21 cellular contexts compared by ENCODE assay signal in genomic region chr7:14332155-14332554, GRCh38.
A peak's percentile ranks its signal among the peaks of the same experiment; 100 is the strongest.
DNase-seq lines count a peak whose midpoint lies in the region; ATAC-seq, FAIRE-seq and TF ChIP-seq lines count a peak whose summit lies in the region.
"Had no signal": no experiment of that assay in that cellular context is flagged by ENCODE, and none has a peak within 500 bp of the region (broad histone marks: within the 10 kb centered on the region; RNA-seq: fewer than 3 reads in every experiment).

No MANE protein-coding gene starts in this region.

- H3K79me2 ChIP-seq in GM23338 (replicated peaks; ENCODE audit: insufficient read depth), result no peaks in the 10 kb centered on the region
- no peaks in the 10 kb centered on the region for H3K79me2 ChIP-seq in astrocyte (ENCODE audit: insufficient read depth, low read length)
- no peaks in the 10 kb centered on the region for H3K79me2 ChIP-seq in osteoblast (ENCODE audit: insufficient read depth, low read length)

- no peak overlapping the region for H3K9ac ChIP-seq in astrocyte (ENCODE audit: low read length)

- no peaks in the 10 kb centered on the region for H3K9me2 ChIP-seq in GM23338 (ENCODE audit: insufficient read depth)

- no peak overlapping the region for H3K4me2 ChIP-seq in GM23338
- H3K4me2 ChIP-seq in astrocyte (ENCODE audit: low read length), result no peak overlapping the region
- no peak overlapping the region for H3K4me2 ChIP-seq in osteoblast (ENCODE audit: insufficient read depth, low read length)

- H3K9me3 Mint-ChIP-seq in GM23338, result no peaks in the 10 kb centered on the region
- H3K9me3 Mint-ChIP-seq in astrocyte (ENCODE audit: unreplicated experiment), result no peaks in the 10 kb centered on the region
- H3K9me3 Mint-ChIP-seq in nephron progenitor cell, result no peaks in the 10 kb centered on the region
- H3K9me3 Mint-ChIP-seq: activated CD8-positive, alpha-beta T cell treated with anti-CD3 and anti-CD28 coated beads for 36 hours; type B pancreatic cell had no signal

- H3K4me3 ChIP-seq in GM23338 (no peak overlapping the region), astrocyte (ENCODE audit: insufficient read depth, low read depth, low read length) (no peak overlapping the region), osteoblast (ENCODE audit: insufficient read depth, low read length) (no peak overlapping the region)
- H3K4me3 ChIP-seq: adrenal gland, SK-N-MC had no signal

- H3K36me3 Mint-ChIP-seq in GM23338 (ENCODE audit: low read depth) (no peaks in the 10 kb centered on the region), astrocyte (ENCODE audit: low read depth, unreplicated experiment) (no peaks in the 10 kb centered on the region), nephron progenitor cell (ENCODE audit: low read depth) (no peaks in the 10 kb centered on the region)
- H3K36me3 Mint-ChIP-seq: stimulated activated naive B cell treated with anti-CD40 and anti-IgM and Interleukin-4, amounts not matched to agents 10 μg/mL and 1 μg/mL and 100 μg/mL, for 72 hours; type B pancreatic cell had no signal

- H3K4me1 Mint-ChIP-seq in GM23338, result peaks cover 6% of the 10 kb centered on the region
- H3K4me1 Mint-ChIP-seq in astrocyte (ENCODE audit: low read depth, unreplicated experiment), result no peaks in the 10 kb centered on the region
- no peaks in the 10 kb centered on the region for H3K4me1 Mint-ChIP-seq in nephron progenitor cell
- H3K4me1 Mint-ChIP-seq: stimulated activated naive B cell treated with anti-CD40 and anti-IgM and Interleukin-4, amounts not matched to agents 10 μg/mL and 1 μg/mL and 100 μg/mL, for 72 hours had no signal

- no peaks in the 10 kb centered on the region for H3K9me3 ChIP-seq in astrocyte (ENCODE audit: insufficient read depth, low read depth, low read length)
- no peaks in the 10 kb centered on the region for H3K9me3 ChIP-seq in osteoblast (ENCODE audit: low read depth, low read length)
- H3K9me3 ChIP-seq: adrenal gland, BE2C had no signal

- H3K4me1 ChIP-seq in GM23338 (ENCODE audit: insufficient read depth), result peaks cover 9% of the 10 kb centered on the region
- no peaks in the 10 kb centered on the region for H3K4me1 ChIP-seq in astrocyte (ENCODE audit: insufficient read depth, low read length)
- H3K4me1 ChIP-seq in osteoblast (ENCODE audit: insufficient read depth, low read length), result no peaks in the 10 kb centered on the region
- H3K4me1 ChIP-seq: adrenal gland, BE2C had no signal

- no peaks in the 10 kb centered on the region for H3K27me3 Mint-ChIP-seq in GM23338 (ENCODE audit: insufficient read depth, low read depth, poor library complexity)
- H3K27me3 Mint-ChIP-seq in astrocyte (ENCODE audit: low read depth, unreplicated experiment), result no peaks in the 10 kb centered on the region
- no peaks in the 10 kb centered on the region for H3K27me3 Mint-ChIP-seq in nephron progenitor cell (ENCODE audit: low read depth, poor library complexity)
- H3K27me3 Mint-ChIP-seq: activated CD8-positive, alpha-beta T cell treated with anti-CD3 and anti-CD28 coated beads for 36 hours; stimulated activated naive B cell treated with anti-CD40 and anti-IgM and Interleukin-4, amounts not matched to agents 10 μg/mL and 1 μg/mL and 100 μg/mL, for 72 hours; type B pancreatic cell had no signal

- H4K20me1 ChIP-seq in GM23338 (replicated peaks; ENCODE audit: insufficient read depth) (no peaks in the 10 kb centered on the region), astrocyte (ENCODE audit: insufficient read depth, low read length) (no peaks in the 10 kb centered on the region), osteoblast (ENCODE audit: insufficient read depth, low read length) (no peaks in the 10 kb centered on the region)

- peak; percentile 17 for DNase-seq in GM23338 (ENCODE audit: low spot score)
- peak; percentile 56 for DNase-seq in astrocyte (ENCODE audit: low read depth)
- peak; percentile 38 for DNase-seq in glomerular visceral epithelial cell (ENCODE audit: extremely low spot score)
- peak; percentile 7 for DNase-seq in nephron progenitor cell
- no peak for DNase-seq in iPS-NIHi11 (ENCODE audit: low spot score)
- DNase-seq in NK-92 (lab: John Stamatoyannopoulos, UW; ENCODE audit: unreplicated experiment), result no peak
- DNase-seq in osteoblast (ENCODE audit: insufficient read length, low spot score, missing footprints), result no peak
- DNase-seq: activated CD8-positive, alpha-beta T cell treated with anti-CD3 and anti-CD28 coated beads for 36 hours; adrenal gland; BE2C; cortex of kidney; DMS53; GOT3; NCI-H1048; NCI-H2171 treated with DMSO at 0.1 percent for 48 hours; occipital lobe; small intestine; stimulated activated naive B cell treated with anti-CD40 and anti-IgM and Interleukin-4, amounts not matched to agents 10 μg/mL and 1 μg/mL and 100 μg/mL, for 72 hours had no signal

- H2AFZ ChIP-seq in GM23338 (no peak overlapping the region), astrocyte (ENCODE audit: low read depth, low read length) (no peak overlapping the region), osteoblast (ENCODE audit: low read length) (no peak overlapping the region)

- H3K4me3 Mint-ChIP-seq in GM23338 (no peak overlapping the region), astrocyte (ENCODE audit: unreplicated experiment) (no peak overlapping the region), nephron progenitor cell (no peak overlapping the region)
- H3K4me3 Mint-ChIP-seq: activated CD8-positive, alpha-beta T cell treated with anti-CD3 and anti-CD28 coated beads for 36 hours; stimulated activated naive B cell treated with anti-CD40 and anti-IgM and Interleukin-4, amounts not matched to agents 10 μg/mL and 1 μg/mL and 100 μg/mL, for 72 hours; type B pancreatic cell had no signal

- H3F3A ChIP-seq in GM23338 (replicated peaks; ENCODE audit: low read depth), result no peaks in the 10 kb centered on the region

- ATAC-seq in GM23338 (peak; percentile 51; the same call in 2 of the 3 replicates), GM18520 (IDR thresholded peaks at IDR 0.05; ENCODE audit: unreplicated experiment) (no peak)
- ATAC-seq: activated CD8-positive, alpha-beta T cell treated with anti-CD3 and anti-CD28 coated beads for 36 hours; stimulated activated naive B cell treated with anti-CD40 and anti-IgM and Interleukin-4, amounts not matched to agents 10 μg/mL and 1 μg/mL and 100 μg/mL, for 72 hours had no signal

- no peak overlapping the region for H3K27ac Mint-ChIP-seq in GM23338
- H3K27ac Mint-ChIP-seq in astrocyte (ENCODE audit: unreplicated experiment), result no peak overlapping the region
- no peak overlapping the region for H3K27ac Mint-ChIP-seq in nephron progenitor cell
- H3K27ac Mint-ChIP-seq: activated CD8-positive, alpha-beta T cell treated with anti-CD3 and anti-CD28 coated beads for 36 hours; stimulated activated naive B cell treated with anti-CD40 and anti-IgM and Interleukin-4, amounts not matched to agents 10 μg/mL and 1 μg/mL and 100 μg/mL, for 72 hours; type B pancreatic cell had no signal

- H3K27me3 ChIP-seq in GM23338 (ENCODE audit: insufficient read depth), result no peaks in the 10 kb centered on the region
- no peaks in the 10 kb centered on the region for H3K27me3 ChIP-seq in astrocyte (ENCODE audit: insufficient read depth, low read length)
- H3K27me3 ChIP-seq in osteoblast (ENCODE audit: insufficient read depth, low read length), result no peaks in the 10 kb centered on the region
- H3K27me3 ChIP-seq: adrenal gland, BE2C had no signal

- H3K27ac ChIP-seq in GM23338 (ENCODE audit: low read depth) (no peak overlapping the region), astrocyte (ENCODE audit: low read depth, low read length) (no peak overlapping the region), osteoblast (ENCODE audit: low read depth, low read length) (no peak overlapping the region)
- H3K27ac ChIP-seq: adrenal gland, SK-N-MC had no signal

- H3K36me3 ChIP-seq in GM23338 (ENCODE audit: insufficient read depth), result no peaks in the 10 kb centered on the region
- no peaks in the 10 kb centered on the region for H3K36me3 ChIP-seq in astrocyte (ENCODE audit: insufficient read depth, low read length)
- no peaks in the 10 kb centered on the region for H3K36me3 ChIP-seq in osteoblast (ENCODE audit: insufficient read depth, low read length)
- H3K36me3 ChIP-seq: adrenal gland, BE2C had no signal

- TF ChIP-seq CTCF in GM23338 (conservative IDR thresholded peaks at IDR 0.05; ENCODE audit: low read depth in 2 of 2) (no peak), astrocyte (IDR thresholded peaks at IDR 0.05; ENCODE audit: insufficient read depth, low read depth, low read length) (no peak), nephron progenitor cell (IDR thresholded peaks at IDR 0.05) (no peak), osteoblast (IDR thresholded peaks at IDR 0.05; ENCODE audit: extremely low read depth, low read depth, low read length) (no peak)

- no peak for FAIRE-seq in astrocyte (lab: Jason Lieb, UNC)
- FAIRE-seq: small intestine had no signal

TF ChIP-seq in GM23338, 12 proteins besides CTCF, POLR2A, EP300 and RAD21 (continues in another document):
- TF ChIP-seq REST (IDR thresholded peaks at IDR 0.05; ENCODE audit: unreplicated experiment) (no peak), CREB1 (CRISPR knock-in tag; IDR thresholded peaks at IDR 0.05; ENCODE audit: low read depth) (no peak), EZH2phosphoT487 (IDR thresholded peaks at IDR 0.05; ENCODE audit: unreplicated experiment) (no peak)

Comparison
In these comparisons a context has a peak if more than half of its experiments do, and no peak if none do; other contexts are left out.
1. DNase-seq: peak in GM23338 (single experiment), astrocyte (single experiment), glomerular visceral epithelial cell (single experiment) and nephron progenitor cell (single experiment); none in iPS-NIHi11 (single experiment), NK-92 (single experiment) and osteoblast (single experiment).